In genomic region chr9:116336133-116336862, GRCh38 we compare ENCODE assay signal across 29 cellular contexts.
DNase-seq lines count a peak whose midpoint lies in the region; ATAC-seq, FAIRE-seq and TF ChIP-seq lines count a peak whose summit lies in the region.
"Had no signal": no experiment of that assay in that cellular context is flagged by ENCODE, and none has a peak within 500 bp of the region (broad histone marks: within the 10 kb centered on the region; RNA-seq: fewer than 3 reads in every experiment).

No MANE protein-coding gene starts in this region.

- DNase-seq in AG09309 (ENCODE audit: low read depth) = peak; percentile 40
- DNase-seq in LHCN-M2 (ENCODE audit: low read depth) = peak; percentile 35
- DNase-seq in chondrocyte (ENCODE audit: low spot score) = no peak
- DNase-seq in HepG2 (ENCODE audit: low spot score) = peak; percentile 67
- DNase-seq in Caco-2 = no peak
- DNase-seq in activated naive CD8-positive, alpha-beta T cell treated with anti-CD3 and anti-CD28 coated beads, Interleukin-2, amount 50 U/mL, for 24 hours = no peak
- no peak for DNase-seq in CD14-positive monocyte (ENCODE audit: low spot score)
- DNase-seq: activated CD4-positive, alpha-beta T cell treated with anti-CD3 and anti-CD28 coated beads for 48 hours; activated naive CD4-positive, alpha-beta T cell; activated T-cell treated with anti-CD3 and anti-CD28 coated beads, Interleukin-2, amount 50 U/mL, for 4 hours; heart right ventricle; left cardiac atrium; mesendoderm; NCI-H146; NCI-H510A; occipital lobe; Peyer's patch; stimulated activated CD4-positive, alpha-beta T cell treated with anti-CD3 and anti-CD28 coated beads, Interleukin-4, amount 100 ng/mL, for 4 hours; stimulated activated naive CD4-positive, alpha-beta T cell; T-helper 2 cell; testis had no signal

- in situ Hi-C loops in HepG2 (cut with HindIII; ENCODE audit: extremely low pct_ligation_motif_present, low pct_unique_long_range_greater_than_20kb) = loop anchor here (25.0 kb wide), 1 partner anchor 226 kb away; no protein-coding TSS in a partner anchor

- no peaks in the 10 kb centered on the region for H3K79me2 ChIP-seq in HepG2 (ENCODE audit: insufficient read depth, low read length)

- H3K27me3 Mint-ChIP-seq in chondrocyte (ENCODE audit: low read depth) (no peaks in the 10 kb centered on the region), Caco-2 (ENCODE audit: insufficient read depth, unreplicated experiment) (peaks cover 13% of the 10 kb centered on the region), CD14-positive monocyte (ENCODE audit: low read depth in 3 of 3) (peaks cover 1 to 9% (median 5%) of the 10 kb centered on the region in 3 donors)
- H3K27me3 Mint-ChIP-seq in activated naive CD8-positive, alpha-beta T cell treated with anti-CD3 and anti-CD28 coated beads, Interleukin-2, amount 50 U/mL, for 24 hours = peaks cover 6% of the 10 kb centered on the region

- WGBS in HepG2 (ENCODE audit: low lambda C conversion rate) = under 1% methylated on average over 7 of the region's 7 CpGs

- H3K27me3 ChIP-seq in HepG2 (ENCODE audit: control insufficient read depth in 1 of 2, insufficient read depth in 2 of 2, low read length in 2 of 2) (peaks cover 1 to 32% of the 10 kb centered on the region in 2 experiments; a peak in 4 of 5 replicates), Caco-2 (replicated peaks; ENCODE audit: control insufficient read depth, insufficient read depth, low read length) (no peaks in the 10 kb centered on the region)
- H3K27me3 ChIP-seq: heart right ventricle, MG63, Peyer's patch, testis had no signal

- TF ChIP-seq CTCF in AG09309 (IDR thresholded peaks at IDR 0.05; ENCODE audit: control insufficient read depth, insufficient read depth, low read depth, low read length, missing control alignments) (no peak), chondrocyte (IDR thresholded peaks at IDR 0.05) (no peak), HepG2 (CRISPR knock-in tag; IDR thresholded peaks at IDR 0.05) (no peak), Caco-2 (IDR thresholded peaks at IDR 0.05; ENCODE audit: insufficient read depth in 1 of 2, low read depth in 1 of 2, low read length in 1 of 2, severe bottlenecking in 1 of 2, unreplicated experiment in 1 of 2) (no peak), CD14-positive monocyte (IDR thresholded peaks at IDR 0.05) (no peak)

- TF ChIP-seq RAD21 in HepG2 (CRISPR knock-in tag; IDR thresholded peaks at IDR 0.05) = no peak

- ATAC-seq in HepG2 = peak; percentile 92
- ATAC-seq in activated naive CD8-positive, alpha-beta T cell treated with anti-CD3 and anti-CD28 coated beads, Interleukin-2, amount 50 U/mL, for 24 hours = no peak
- no peak for ATAC-seq in HG03135 (IDR thresholded peaks at IDR 0.05; ENCODE audit: unreplicated experiment)
- ATAC-seq: activated T-cell treated with anti-CD3 and anti-CD28 coated beads, Interleukin-2, amount 50 U/mL, for 4 hours; HCT116; heart right ventricle had no signal

- peak; percentile 58 for FAIRE-seq in HepG2 (lab: Jason Lieb, UNC)
- FAIRE-seq: bronchial epithelial cell, D721Med, GM19239 had no signal

- H3K9me3 Mint-ChIP-seq in chondrocyte (ENCODE audit: low read depth) = no peaks in the 10 kb centered on the region
- no peaks in the 10 kb centered on the region for H3K9me3 Mint-ChIP-seq in Caco-2 (ENCODE audit: unreplicated experiment)
- H3K9me3 Mint-ChIP-seq in activated naive CD8-positive, alpha-beta T cell treated with anti-CD3 and anti-CD28 coated beads, Interleukin-2, amount 50 U/mL, for 24 hours = no peaks in the 10 kb centered on the region
- peaks cover 0 to 8% (median 0%) of the 10 kb centered on the region in 7 donors for H3K9me3 Mint-ChIP-seq in CD14-positive monocyte
- H3K9me3 Mint-ChIP-seq: activated T-cell treated with anti-CD3 and anti-CD28 coated beads, Interleukin-2, amount 50 U/mL, for 4 hours; dendritic cell treated with granulocyte-macrophage colony-stimulating factor and Interleukin-4, amounts not matched to agents 40 ng/mL and 50 ng/mL, for 4 days had no signal

- H3K4me1 Mint-ChIP-seq in chondrocyte (ENCODE audit: low read depth) (peaks cover 42% of the 10 kb centered on the region), Caco-2 (ENCODE audit: low read depth, unreplicated experiment) (peaks cover 5% of the 10 kb centered on the region), CD14-positive monocyte (no peaks in the 10 kb centered on the region)
- H3K4me1 Mint-ChIP-seq in activated naive CD8-positive, alpha-beta T cell treated with anti-CD3 and anti-CD28 coated beads, Interleukin-2, amount 50 U/mL, for 24 hours = no peaks in the 10 kb centered on the region

- H3K4me1 ChIP-seq in HepG2 (ENCODE audit: insufficient read depth, low read length) = peaks cover 49% of the 10 kb centered on the region
- no peaks in the 10 kb centered on the region for H3K4me1 ChIP-seq in Caco-2
- H3K4me1 ChIP-seq: foreskin keratinocyte, Peyer's patch had no signal

- intact Hi-C loops in HepG2 (cut with micrococcal nuclease; ENCODE audit: unreplicated experiment) = loop anchor here (10.0 kb wide), 1 partner anchor 129 kb away; no protein-coding TSS in a partner anchor
- intact Hi-C loops in Caco-2 (cut with micrococcal nuclease; ENCODE audit: unreplicated experiment) = loop anchor here (10.0 kb wide), 2 partner anchors 171 to 309 kb away; no protein-coding TSS in a partner anchor
- intact Hi-C loops in CD14-positive monocyte (cut with micrococcal nuclease) = no loop called here

- H3K27ac Mint-ChIP-seq in chondrocyte (ENCODE audit: unreplicated experiment) (peak overlapping the region; percentile 90), Caco-2 (ENCODE audit: unreplicated experiment) (no peak overlapping the region), CD14-positive monocyte (no peak overlapping the region)
- H3K27ac Mint-ChIP-seq in activated naive CD8-positive, alpha-beta T cell treated with anti-CD3 and anti-CD28 coated beads, Interleukin-2, amount 50 U/mL, for 24 hours = no peak overlapping the region
- H3K27ac Mint-ChIP-seq: dendritic cell treated with granulocyte-macrophage colony-stimulating factor and Interleukin-4, amounts not matched to agents 40 ng/mL and 50 ng/mL, for 4 days had no signal

- no peak overlapping the region for H3K27ac ChIP-seq in HepG2 (ENCODE audit: extremely low read length, insufficient read depth, low read length)
- H3K27ac ChIP-seq: foreskin keratinocyte, heart right ventricle, Peyer's patch, testis had no signal

- CTCF ChIA-PET in HepG2 (lab: Yijun Ruan, JAX; ENCODE audit: low intra/inter-chr PET ratio, low total read pairs) (no interaction called here), Caco-2 (lab: Charles Lee) (no interaction called here)

- BruUV-seq in HepG2 (replicated peaks; lab: Mats Ljungman, UMichigan) = no TSS peak
- BruUV-seq in Caco-2 (replicated peaks; lab: Mats Ljungman, UMichigan) = no TSS peak

- H3K4me3 Mint-ChIP-seq in chondrocyte (ENCODE audit: unreplicated experiment) = no peak overlapping the region
- no peak overlapping the region for H3K4me3 Mint-ChIP-seq in Caco-2 (ENCODE audit: unreplicated experiment)
- no peak overlapping the region for H3K4me3 Mint-ChIP-seq in activated naive CD8-positive, alpha-beta T cell treated with anti-CD3 and anti-CD28 coated beads, Interleukin-2, amount 50 U/mL, for 24 hours
- no peak overlapping the region for H3K4me3 Mint-ChIP-seq in CD14-positive monocyte
- H3K4me3 Mint-ChIP-seq: activated T-cell treated with anti-CD3 and anti-CD28 coated beads, Interleukin-2, amount 50 U/mL, for 4 hours; dendritic cell treated with granulocyte-macrophage colony-stimulating factor and Interleukin-4, amounts not matched to agents 40 ng/mL and 50 ng/mL, for 4 days had no signal

- H3K36me3 Mint-ChIP-seq in chondrocyte (ENCODE audit: low read depth) = peaks cover 45% of the 10 kb centered on the region
- H3K36me3 Mint-ChIP-seq in Caco-2 (ENCODE audit: insufficient read depth, unreplicated experiment) = no peaks in the 10 kb centered on the region
- no peaks in the 10 kb centered on the region for H3K36me3 Mint-ChIP-seq in activated naive CD8-positive, alpha-beta T cell treated with anti-CD3 and anti-CD28 coated beads, Interleukin-2, amount 50 U/mL, for 24 hours (ENCODE audit: low read depth)
- no peaks in the 10 kb centered on the region for H3K36me3 Mint-ChIP-seq in CD14-positive monocyte

- no peak overlapping the region for H3K9ac ChIP-seq in HepG2 (ENCODE audit: insufficient read depth, low read depth, low read length)

- H3K9me3 ChIP-seq in HepG2 (ENCODE audit: low read length) = no peaks in the 10 kb centered on the region
- H3K9me3 ChIP-seq in Caco-2 = no peaks in the 10 kb centered on the region
- H3K9me3 ChIP-seq: heart right ventricle, MG63, Peyer's patch, testis had no signal

- H4K20me1 ChIP-seq in HepG2 (ENCODE audit: insufficient read depth, low read length) = no peaks in the 10 kb centered on the region

- H3K36me3 ChIP-seq in HepG2 (replicated peaks in 1 of 2; ENCODE audit: control insufficient read depth in 1 of 2, insufficient read depth in 2 of 2, low read length in 2 of 2) (no peaks in the 10 kb centered on the region), Caco-2 (ENCODE audit: control insufficient read depth, insufficient read depth, low read length) (no peaks in the 10 kb centered on the region)
- H3K36me3 ChIP-seq: heart right ventricle, MG63, Peyer's patch had no signal

- H2AFZ ChIP-seq in HepG2 (ENCODE audit: low read length) = no peak overlapping the region

- TF ChIP-seq POLR2A in HepG2 (IDR thresholded peaks at IDR 0.05; ENCODE audit: insufficient read depth in 1 of 2, low read depth in 2 of 2, low read length in 2 of 2) = no peak

- H3K4me2 ChIP-seq in HepG2 (ENCODE audit: low read depth, low read length) = peak overlapping the region; percentile 30

- POLR2A ChIA-PET in HepG2 (lab: Yijun Ruan, JAX) (no interaction called here), Caco-2 (lab: Charles Lee) (no interaction called here)

- H3K4me3 ChIP-seq in AG09309 (ENCODE audit: control insufficient read depth, low read depth, low read length) (no peak overlapping the region), HepG2 (replicated peaks in 1 of 3; ENCODE audit: insufficient read depth in 1 of 3, low read depth in 2 of 3, low read length in 3 of 3) (no peak overlapping the region), Caco-2 (ENCODE audit: low read depth, low read length) (no peak overlapping the region)
- H3K4me3 ChIP-seq: heart right ventricle, MG63, Peyer's patch, testis had no signal

- TF ChIP-seq EP300 in HepG2 (IDR thresholded peaks at IDR 0.05; ENCODE audit: low read depth in 2 of 2, low read length in 2 of 2) (peak in 1 of 2 experiments; percentile 58; a peak in 2 of 4 replicates), HepG2 (CRISPR knock-in tag; IDR thresholded peaks at IDR 0.05; ENCODE audit: borderline replicate concordance) (no peak)

TF ChIP-seq in HepG2, 621 proteins besides CTCF, POLR2A, EP300 and RAD21 (continues in another document):
- TF ChIP-seq SKI (IDR thresholded peaks at IDR 0.05; ENCODE audit: partially characterized antibody) = peak; percentile 73

Comparison
In these comparisons a context has a peak if more than half of its experiments do, and no peak if none do; other contexts are left out.
1. DNase-seq: peak in AG09309 (single experiment), LHCN-M2 (single experiment) and HepG2 (single experiment); none in chondrocyte (single experiment), Caco-2 (0 of 2), activated naive CD8-positive, alpha-beta T cell treated with anti-CD3 and anti-CD28 coated beads, Interleukin-2, amount 50 U/mL, for 24 hours (single experiment) and CD14-positive monocyte (single experiment).
2. intact Hi-C loops: an anchor here in HepG2 (10.0 kb wide) and Caco-2 (10.0 kb wide); none called in CD14-positive monocyte.